11 cellular contexts compared by ENCODE assay signal in genomic region chr1:173414136-173414535, GRCh38.
DNase-seq lines count a peak whose midpoint lies in the region; ATAC-seq and TF ChIP-seq lines count a peak whose summit lies in the region.
"Had no signal": no experiment of that assay in that cellular context is flagged by ENCODE, and none has a peak within 500 bp of the region (broad histone marks: within the 10 kb centered on the region; RNA-seq: fewer than 3 reads in every experiment).

No MANE protein-coding gene starts in this region.

- peaks cover 11% of the 10 kb centered on the region for H3K36me3 ChIP-seq in OCI-LY1 (ENCODE audit: insufficient read depth, low read length)
- no peaks in the 10 kb centered on the region for H3K36me3 ChIP-seq in upper lobe of left lung
- no peaks in the 10 kb centered on the region for H3K36me3 ChIP-seq in aorta (ENCODE audit: control insufficient read depth in 1 of 2, insufficient read depth in 2 of 2, low read length in 1 of 2)

- in situ Hi-C loops in GM13977 (cut with MboI; ENCODE audit: low pct_unique_long_range_greater_than_20kb, low sequenced_read_pairs, unreplicated experiment) = loop anchor here (5.0 to 25.0 kb wide), 3 partner anchors 82 to 669 kb away; no protein-coding TSS in a partner anchor

- no peaks in the 10 kb centered on the region; the same call in 1 of the 2 replicates for H3K79me2 ChIP-seq in OCI-LY1 (ENCODE audit: insufficient read depth, low read length)

- no peaks in the 10 kb centered on the region for H4K20me1 ChIP-seq in OCI-LY1 (ENCODE audit: insufficient read depth, low read length)
- H4K20me1 ChIP-seq: BLaER1 had no signal

- 64 to 71% methylated on average over 3 of the region's 3 CpGs for WGBS in upper lobe of left lung, 2 donors
- WGBS in aorta, 2 donors = 86 to 88% methylated on average over 3 of the region's 3 CpGs

- TF ChIP-seq CTCF in GM13977 (IDR thresholded peaks at IDR 0.05; ENCODE audit: extremely low read depth, insufficient read depth, missing control alignments) (no peak), OCI-LY1 (IDR thresholded peaks at IDR 0.05; ENCODE audit: low read length) (no peak), upper lobe of left lung (IDR thresholded peaks at IDR 0.05) (no peak)

- peak; percentile 15 for DNase-seq in GM13977 (ENCODE audit: low spot score)
- DNase-seq in NCI-H1436 treated with DMSO at 0.1 percent for 48 hours (lab: John Stamatoyannopoulos, UW) = no peak
- no peak for DNase-seq in Right ventricle myocardium inferior (ENCODE audit: missing footprints)
- no peak for DNase-seq in upper lobe of left lung
- no peak for DNase-seq in aorta
- DNase-seq: NCI-H2029 had no signal

- no peaks in the 10 kb centered on the region for H3K9me3 ChIP-seq in OCI-LY1 (ENCODE audit: low read length)
- H3K9me3 ChIP-seq in upper lobe of left lung = no peaks in the 10 kb centered on the region
- H3K9me3 ChIP-seq in aorta (ENCODE audit: control insufficient read depth, low read length) = no peaks in the 10 kb centered on the region
- H3K9me3 ChIP-seq: BLaER1 had no signal

- no peak for TF ChIP-seq EP300 in upper lobe of left lung (IDR thresholded peaks at IDR 0.05)

- H3K27ac ChIP-seq in OCI-LY1 (ENCODE audit: low read depth, low read length, poor library complexity, severe bottlenecking) (peak overlapping the region; percentile 98), upper lobe of left lung (no peak overlapping the region), aorta (ENCODE audit: low read depth in 1 of 2, low read length in 2 of 2) (no peak overlapping the region)
- H3K27ac ChIP-seq: BLaER1, dorsolateral prefrontal cortex had no signal

- intact Hi-C loops in Right ventricle myocardium inferior (cut with DNase I) = loop anchor here (10.0 kb wide), 1 partner anchor 669 kb away; no protein-coding TSS in a partner anchor
- intact Hi-C loops in aorta (cut with DNase I) = loop anchor here in 1 of 2 donors (10.0 kb wide), 1 partner anchor 301 kb away; the partner anchor contains the start of gene KLHL20

- no peak overlapping the region for H2AFZ ChIP-seq in OCI-LY1 (ENCODE audit: low read length)

- ATAC-seq in GM19463 (IDR thresholded peaks at IDR 0.05; ENCODE audit: unreplicated experiment) = peak; percentile 26
- peak; percentile 34 for ATAC-seq in HG03060 (IDR thresholded peaks at IDR 0.05; ENCODE audit: low read depth, unreplicated experiment)
- ATAC-seq in Right ventricle myocardium inferior = no peak
- ATAC-seq in upper lobe of left lung (ENCODE audit: low FRiP score in 2 of 2) = no peak
- ATAC-seq in aorta (ENCODE audit: low FRiP score) = no peak

- peaks cover 94% of the 10 kb centered on the region for H3K4me1 ChIP-seq in OCI-LY1 (ENCODE audit: insufficient read depth, low read length, severe bottlenecking)
- peaks cover 3 to 10% (median 5%) of the 10 kb centered on the region in 4 donors for H3K4me1 ChIP-seq in upper lobe of left lung
- H3K4me1 ChIP-seq in aorta (ENCODE audit: control insufficient read depth in 1 of 2, insufficient read depth in 2 of 2, low read length in 2 of 2) = no peaks in the 10 kb centered on the region

- no peaks in the 10 kb centered on the region for H3K27me3 ChIP-seq in OCI-LY1 (ENCODE audit: insufficient read depth, low read length)
- H3K27me3 ChIP-seq in upper lobe of left lung = no peaks in the 10 kb centered on the region
- H3K27me3 ChIP-seq in aorta (ENCODE audit: control insufficient read depth in 1 of 2, insufficient read depth in 2 of 2, low read length in 1 of 2) = no peaks in the 10 kb centered on the region
- H3K27me3 ChIP-seq: BLaER1, dorsolateral prefrontal cortex had no signal

- no peak for TF ChIP-seq POLR2A in upper lobe of left lung (IDR thresholded peaks at IDR 0.05)

- H3F3A ChIP-seq in OCI-LY1 (ENCODE audit: insufficient read depth, low read length) = 0 out of 2 replicates have a peak, but pooled peaks cover 8% of the 10 kb centered on the region

- H3K4me3 ChIP-seq in OCI-LY1 (ENCODE audit: low read depth, low read length, poor library complexity, severe bottlenecking) (peak overlapping the region; percentile 68), upper lobe of left lung (no peak overlapping the region), aorta (ENCODE audit: low read length in 2 of 2) (no peak overlapping the region)
- H3K4me3 ChIP-seq: BLaER1, dorsolateral prefrontal cortex had no signal

- peak overlapping the region; percentile 89 for H3K9ac ChIP-seq in OCI-LY1 (ENCODE audit: low read length)
- H3K9ac ChIP-seq: BLaER1 had no signal

- no peaks in the 10 kb centered on the region for H3K9me2 ChIP-seq in OCI-LY1 (ENCODE audit: low read depth, low read length)

- H3K4me2 ChIP-seq in OCI-LY1 (ENCODE audit: low read length) = peak overlapping the region; percentile 77
- H3K4me2 ChIP-seq: BLaER1 had no signal

Comparison
In these comparisons a context has a peak if more than half of its experiments do, and no peak if none do; other contexts are left out.
1. ATAC-seq: peak in GM19463 (single experiment) and HG03060 (single experiment); none in Right ventricle myocardium inferior (single experiment), upper lobe of left lung (0 of 2) and aorta (single experiment).